Comparison of ENCODE assay signal across 10 cellular contexts in the genomic region with DNA sequence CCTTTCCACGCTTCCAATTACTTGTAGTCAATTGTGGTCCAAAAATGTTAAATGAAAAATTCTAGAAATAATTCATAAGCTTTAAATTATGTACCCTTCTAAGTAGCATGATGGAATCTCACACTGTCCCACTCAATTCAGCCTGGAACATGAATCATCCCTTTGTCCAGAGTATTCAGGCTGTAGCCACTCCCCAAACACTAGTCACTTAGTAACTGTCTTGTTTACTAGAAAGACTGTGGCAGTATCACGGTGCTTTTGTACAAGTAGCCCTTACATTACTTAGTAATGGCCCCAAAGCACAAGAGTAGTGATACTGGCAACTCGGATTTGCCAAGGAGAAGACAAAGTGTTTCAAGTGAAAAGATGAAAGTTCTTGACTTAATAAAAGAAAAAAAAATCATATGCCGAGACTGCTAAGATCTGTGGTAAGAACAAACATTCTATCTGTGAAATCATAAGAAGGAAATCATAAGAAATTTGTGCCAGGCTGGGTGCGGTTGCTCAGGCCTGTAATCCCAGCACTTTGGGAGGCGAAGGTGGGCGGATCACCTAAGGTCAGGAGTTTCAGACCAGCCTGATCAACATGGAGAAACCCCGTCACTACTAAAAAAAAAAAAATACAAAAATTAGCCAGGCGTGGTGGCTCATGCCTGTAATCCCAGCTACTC.
DNase-seq lines count a peak whose midpoint lies in the region; FAIRE-seq and TF ChIP-seq lines count a peak whose summit lies in the region.
"Had no signal": no experiment of that assay in that cellular context is flagged by ENCODE, and none has a peak within 500 bp of the region (broad histone marks: within the 10 kb centered on the region; RNA-seq: fewer than 3 reads in every experiment).

No MANE protein-coding gene starts in this region.

- H3K4me3 Mint-ChIP-seq in Calu3 (ENCODE audit: low read depth, unreplicated experiment) (peak overlapping the region; percentile 11), neural crest cell (no peak overlapping the region)
- H3K4me3 Mint-ChIP-seq: activated naive CD8-positive, alpha-beta T cell had no signal

- BruUV-seq in Calu3 (replicated peaks; lab: Mats Ljungman, UMichigan), result no TSS peak

- intact Hi-C loops in Calu3 (cut with micrococcal nuclease; ENCODE audit: unreplicated experiment), result no loop called here

- H3K27ac Mint-ChIP-seq in Calu3 (ENCODE audit: unreplicated experiment) (peak overlapping the region; percentile 94), neural crest cell (ENCODE audit: unreplicated experiment) (peak overlapping the region; percentile 94)
- H3K27ac Mint-ChIP-seq: activated naive CD8-positive, alpha-beta T cell had no signal

- H3K9me3 Mint-ChIP-seq in Calu3 (ENCODE audit: low read depth, unreplicated experiment) (no peaks in the 10 kb centered on the region), neural crest cell (peaks cover 5% of the 10 kb centered on the region)

- DNase-seq in Calu3, result peak; percentile 35
- peak; percentile 41 for DNase-seq in NCI-H460 (ENCODE audit: extremely low read depth, low read depth)
- DNase-seq in epidermal melanocyte (ENCODE audit: insufficient read length, low spot score), result peak; percentile 25
- no peak for DNase-seq in neural crest cell (ENCODE audit: low read depth, low spot score)
- no peak for DNase-seq in GM12892 (ENCODE audit: insufficient read length)
- no peak for DNase-seq in NCI-H187 treated with DMSO at 0.1 percent for 48 hours (lab: John Stamatoyannopoulos, UW)
- DNase-seq in mucosa of gallbladder (ENCODE audit: low spot score), result no peak
- DNase-seq in D341Med (ENCODE audit: low spot score), result no peak
- DNase-seq: stimulated activated CD4-positive, alpha-beta T cell treated with anti-CD3 and anti-CD28 coated beads, Interleukin-4, amount 100 ng/mL, for 4 hours had no signal

- no peak for FAIRE-seq in GM12892 (lab: Jason Lieb, UNC)

- no peak for TF ChIP-seq POLR2A in GM12892 (IDR thresholded peaks at IDR 0.05; ENCODE audit: low read depth, low read length)

- H3K4me1 Mint-ChIP-seq in Calu3 (ENCODE audit: low read depth, unreplicated experiment) (peaks cover 16% of the 10 kb centered on the region), neural crest cell (peaks cover 12% of the 10 kb centered on the region)

- TF ChIP-seq CTCF in Calu3 (IDR thresholded peaks at IDR 0.05; ENCODE audit: unreplicated experiment) (no peak), neural crest cell (conservative IDR thresholded peaks at IDR 0.05) (no peak)

- H3K27me3 Mint-ChIP-seq in Calu3 (ENCODE audit: unreplicated experiment), result no peaks in the 10 kb centered on the region
- no peaks in the 10 kb centered on the region for H3K27me3 Mint-ChIP-seq in neural crest cell (ENCODE audit: low read depth)
- H3K27me3 Mint-ChIP-seq: activated naive CD8-positive, alpha-beta T cell had no signal

- H3K36me3 Mint-ChIP-seq in Calu3 (ENCODE audit: insufficient read depth, unreplicated experiment) (peaks cover 6% of the 10 kb centered on the region), neural crest cell (ENCODE audit: low read depth) (peaks cover 26% of the 10 kb centered on the region)

- CTCF ChIA-PET in Calu3 (lab: Charles Lee), result no interaction called here

Comparison
In these comparisons a context has a peak if more than half of its experiments do, and no peak if none do; other contexts are left out.
1. DNase-seq: peak in Calu3 (single experiment), NCI-H460 (single experiment) and epidermal melanocyte (single experiment); none in neural crest cell (single experiment), GM12892 (single experiment), NCI-H187 treated with DMSO at 0.1 percent for 48 hours (single experiment), mucosa of gallbladder (single experiment) and D341Med (single experiment).